15 cellular contexts compared by ENCODE assay signal in genomic region chr2:170156592-170156991, GRCh38. TPM values are rescaled to one million over a fixed set of nuclear protein-coding genes. Genes with fewer than 3 reads are reported as not detected.
"Had no signal": no experiment of that assay in that cellular context is flagged by ENCODE, and none has a peak within 500 bp of the region (broad histone marks: within the 10 kb centered on the region; RNA-seq: fewer than 3 reads in every experiment).

No MANE protein-coding gene starts in this region.

- H3K36me3 ChIP-seq: cardiac muscle cell, left lung, ovary, uterus had no signal

- H3K4me3 Mint-ChIP-seq: activated CD4-positive, alpha-beta memory T cell treated with anti-CD3 and anti-CD28 coated beads, Interleukin-2, amount 10 ng/mL, durations not matched to agents 7 days and 5 days; activated T-cell treated with anti-CD3 and anti-CD28 coated beads, Interleukin-2, amount 50 U/mL, for 72 hours; neural crest cell had no signal

- ATAC-seq: activated T-cell treated with anti-CD3 and anti-CD28 coated beads, Interleukin-2, amount 50 U/mL, for 72 hours had no signal

- DNase-seq: activated CD4-positive, alpha-beta memory T cell treated with anti-CD3 and anti-CD28 coated beads, Interleukin-2, amount 10 ng/mL, durations not matched to agents 7 days and 5 days; activated CD4-positive, alpha-beta T cell treated with anti-CD3 and anti-CD28 coated beads for 1 hour; activated T-cell treated with anti-CD3 and anti-CD28 coated beads, Interleukin-2, amount 50 U/mL, for 72 hours; aorta; foreskin melanocyte; head of caudate nucleus; islet precursor cell; left lung; ovary; stimulated activated CD4-positive, alpha-beta T cell treated with anti-CD3 and anti-CD28 coated beads, Interleukin-15, amount 100 ng/mL, for 24 hours; stimulated activated CD4-positive, alpha-beta T cell treated with anti-CD3 and anti-CD28 coated beads, Interleukin-4, amount 100 ng/mL, for 4 hours; uterus had no signal

- H3K27ac ChIP-seq: cardiac muscle cell, left lung, ovary, uterus had no signal

- H3K27ac Mint-ChIP-seq: activated CD4-positive, alpha-beta memory T cell treated with anti-CD3 and anti-CD28 coated beads, Interleukin-2, amount 10 ng/mL, durations not matched to agents 7 days and 5 days; activated T-cell treated with anti-CD3 and anti-CD28 coated beads, Interleukin-2, amount 50 U/mL, for 72 hours had no signal

- H3K27me3 ChIP-seq: left lung, ovary, uterus had no signal

- H3K4me1 ChIP-seq: uterus had no signal

- H3K9me3 ChIP-seq: left lung, ovary, uterus had no signal

- H3K4me1 Mint-ChIP-seq: activated CD4-positive, alpha-beta memory T cell treated with anti-CD3 and anti-CD28 coated beads, Interleukin-2, amount 10 ng/mL, durations not matched to agents 7 days and 5 days had no signal

- H3K4me3 ChIP-seq: cardiac muscle cell, left lung, ovary, uterus had no signal

- H3K9me3 Mint-ChIP-seq: activated CD4-positive, alpha-beta memory T cell treated with anti-CD3 and anti-CD28 coated beads, Interleukin-2, amount 10 ng/mL, durations not matched to agents 7 days and 5 days; neural crest cell had no signal

RNA-seq across cellular contexts. Expression of gene MYO3B, which starts 21.4 kb away (rescaled TPM):
- total RNA-seq: cardiac muscle cell, mesenteric fat pad, neural crest cell had no signal
- polyA plus RNA-seq: cardiac muscle cell had no signal
